ENCODE assay signal across 19 cellular contexts in the genomic region with DNA sequence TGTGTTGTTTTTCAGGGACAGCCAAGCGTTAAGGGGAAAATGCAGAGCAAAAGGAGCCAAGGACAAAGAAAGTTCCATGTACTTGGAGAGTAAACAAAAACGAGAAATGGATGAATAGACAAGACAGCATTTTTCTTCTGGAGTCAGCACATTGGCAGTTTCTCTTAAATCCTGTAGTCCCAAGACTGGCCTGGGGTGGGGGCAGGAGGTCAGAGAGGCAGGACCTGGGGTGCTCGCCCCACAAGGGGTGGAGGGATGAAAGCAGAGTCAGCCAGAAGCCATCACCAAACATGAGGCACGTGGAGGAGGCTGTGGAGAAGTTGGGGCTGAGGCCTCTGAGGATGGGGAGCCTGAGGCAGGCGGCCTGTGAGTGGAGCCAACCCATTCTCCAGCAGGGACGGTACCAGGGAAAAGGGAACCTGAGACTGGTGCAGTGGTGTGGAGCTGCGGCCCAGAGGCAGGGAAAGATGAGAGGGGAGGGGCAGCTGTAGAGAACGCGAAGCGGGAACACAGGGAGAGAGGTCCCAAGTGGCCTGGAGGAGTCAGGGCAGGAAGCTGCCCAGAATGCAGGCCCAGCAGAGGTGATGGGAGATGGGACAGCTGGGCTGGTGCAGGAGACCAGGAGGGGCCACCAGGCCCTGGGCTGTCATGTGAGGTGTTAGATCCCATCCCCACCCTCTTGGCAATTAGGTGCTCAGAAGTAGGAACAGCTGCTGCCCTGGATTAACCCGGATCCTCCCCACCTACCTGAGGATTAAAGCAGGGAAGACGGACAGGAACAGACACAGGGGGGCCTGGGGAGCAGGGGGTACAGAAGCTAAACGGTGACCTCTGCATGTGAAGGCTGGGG. TPM values are rescaled to one million over a fixed set of nuclear protein-coding genes. Genes with fewer than 3 reads are reported as not detected.
"Had no signal": no experiment of that assay in that cellular context is flagged by ENCODE, and none has a peak within 500 bp of the region (broad histone marks: within the 10 kb centered on the region; RNA-seq: fewer than 3 reads in every experiment).

No MANE protein-coding gene starts in this region.

- H3K27me3 ChIP-seq: testis had no signal

- H3K4me3 ChIP-seq: testis, upper lobe of right lung had no signal

- ATAC-seq: activated T-cell treated with anti-CD3 and anti-CD28 coated beads, Interleukin-2, amount 50 U/mL, for 72 hours; esophagus mucosa; stimulated activated naive CD8-positive, alpha-beta T cell treated with anti-CD3 and anti-CD28 coated beads, Interleukin-15, Interleukin-2, amounts not matched to agents 100 U/mL and 50 U/mL, for 24 hours had no signal

- H3K27ac ChIP-seq: testis, upper lobe of right lung had no signal

- H3K9me3 Mint-ChIP-seq: activated CD4-positive, alpha-beta memory T cell treated with anti-CD3 and anti-CD28 coated beads, Interleukin-2, amount 10 ng/mL, durations not matched to agents 7 days and 5 days; activated naive CD8-positive, alpha-beta T cell treated with anti-CD3 and anti-CD28 coated beads, Interleukin-2, amount 10 ng/mL, durations not matched to agents 7 days and 5 days; activated T-cell treated with anti-CD3 and anti-CD28 coated beads, Interleukin-2, amount 50 U/mL, for 72 hours; naive thymus-derived CD8-positive, alpha-beta T cell had no signal

- H3K27ac Mint-ChIP-seq: activated CD4-positive, alpha-beta memory T cell treated with anti-CD3 and anti-CD28 coated beads, Interleukin-2, amount 10 ng/mL, durations not matched to agents 7 days and 5 days; activated naive CD8-positive, alpha-beta T cell treated with anti-CD3 and anti-CD28 coated beads, Interleukin-2, amount 10 ng/mL, durations not matched to agents 7 days and 5 days; activated T-cell treated with anti-CD3 and anti-CD28 coated beads, Interleukin-2, amount 50 U/mL, for 72 hours had no signal

- H3K4me3 Mint-ChIP-seq: activated CD4-positive, alpha-beta memory T cell treated with anti-CD3 and anti-CD28 coated beads, Interleukin-2, amount 10 ng/mL, durations not matched to agents 7 days and 5 days; activated naive CD8-positive, alpha-beta T cell treated with anti-CD3 and anti-CD28 coated beads, Interleukin-2, amount 10 ng/mL, durations not matched to agents 7 days and 5 days; activated T-cell treated with anti-CD3 and anti-CD28 coated beads, Interleukin-2, amount 50 U/mL, for 72 hours had no signal

- H3K36me3 ChIP-seq: upper lobe of right lung had no signal

- DNase-seq: activated CD4-positive, alpha-beta T cell treated with anti-CD3 and anti-CD28 coated beads for 1 hour; anterior cingulate cortex; hypothalamus; naive thymus-derived CD8-positive, alpha-beta T cell; stimulated activated CD4-positive, alpha-beta T cell treated with anti-CD3 and anti-CD28 coated beads, Interleukin-4, amount 100 ng/mL, for 1 hour; upper lobe of right lung had no signal

- H3K36me3 Mint-ChIP-seq: activated naive CD8-positive, alpha-beta T cell treated with anti-CD3 and anti-CD28 coated beads, Interleukin-2, amount 10 ng/mL, durations not matched to agents 7 days and 5 days; naive thymus-derived CD8-positive, alpha-beta T cell had no signal

- H3K9me3 ChIP-seq: testis, upper lobe of right lung had no signal

RNA-seq across cellular contexts. Expression of a gene that starts 3.3 kb away (rescaled TPM):
- total RNA-seq: bronchial epithelial cell; dermis microvascular lymphatic vessel endothelial cell; lung microvascular endothelial cell; mononuclear cell; naive thymus-derived CD8-positive, alpha-beta T cell; upper lobe of right lung had no signal
- polyA plus RNA-seq: naive thymus-derived CD8-positive, alpha-beta T cell had no signal

RNA-seq across cellular contexts. Expression of a gene that starts 4.8 kb away (rescaled TPM):
- total RNA-seq: activated CD4-positive, alpha-beta memory T cell treated with anti-CD3 and anti-CD28 coated beads, Interleukin-2, amount 10 ng/mL, durations not matched to agents 7 days and 5 days; activated naive CD8-positive, alpha-beta T cell treated with anti-CD3 and anti-CD28 coated beads, Interleukin-2, amount 10 ng/mL, durations not matched to agents 7 days and 5 days; activated T-cell treated with anti-CD3 and anti-CD28 coated beads, Interleukin-2, amount 50 U/mL, for 72 hours; bronchial epithelial cell; chondrocyte; dermis microvascular lymphatic vessel endothelial cell; esophagus mucosa; glomerular endothelial cell; lung microvascular endothelial cell; mononuclear cell; naive thymus-derived CD8-positive, alpha-beta T cell; osteoblast; upper lobe of right lung had no signal
- polyA plus RNA-seq: naive thymus-derived CD8-positive, alpha-beta T cell had no signal

RNA-seq across cellular contexts. Expression of a gene that starts 17.0 kb away (rescaled TPM):
- total RNA-seq: activated CD4-positive, alpha-beta memory T cell treated with anti-CD3 and anti-CD28 coated beads, Interleukin-2, amount 10 ng/mL, durations not matched to agents 7 days and 5 days; activated naive CD8-positive, alpha-beta T cell treated with anti-CD3 and anti-CD28 coated beads, Interleukin-2, amount 10 ng/mL, durations not matched to agents 7 days and 5 days; bronchial epithelial cell; mononuclear cell; naive thymus-derived CD8-positive, alpha-beta T cell; osteoblast had no signal
- polyA plus RNA-seq: naive thymus-derived CD8-positive, alpha-beta T cell had no signal
